In the genomic region with DNA sequence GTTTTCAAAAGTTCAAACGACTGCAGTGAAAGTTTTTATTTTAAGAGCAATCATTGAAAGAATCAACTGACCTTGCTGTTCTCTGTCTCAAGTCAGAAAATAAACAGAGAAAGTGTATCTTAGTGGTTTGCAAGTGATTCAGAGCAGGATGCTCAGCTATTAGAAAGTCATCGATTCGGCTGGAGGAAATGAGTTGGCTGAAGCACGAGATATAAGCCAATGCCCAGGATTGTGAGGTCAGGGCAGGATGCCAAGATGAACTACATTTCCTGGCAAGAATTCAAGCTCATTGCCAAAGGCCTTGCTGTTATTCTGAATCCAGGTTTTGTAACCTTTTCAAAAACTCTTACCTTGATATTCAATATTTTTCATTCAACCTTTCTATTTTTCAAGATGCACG, we compare ENCODE assay signal across 1 cellular context.
TF ChIP-seq lines count a peak whose summit lies in the region.

No MANE protein-coding gene starts in this region.

TF ChIP-seq in WTC11, 78 proteins besides CTCF, POLR2A, EP300 and RAD21 (continued from another document):
- TF ChIP-seq, protein P1, sequence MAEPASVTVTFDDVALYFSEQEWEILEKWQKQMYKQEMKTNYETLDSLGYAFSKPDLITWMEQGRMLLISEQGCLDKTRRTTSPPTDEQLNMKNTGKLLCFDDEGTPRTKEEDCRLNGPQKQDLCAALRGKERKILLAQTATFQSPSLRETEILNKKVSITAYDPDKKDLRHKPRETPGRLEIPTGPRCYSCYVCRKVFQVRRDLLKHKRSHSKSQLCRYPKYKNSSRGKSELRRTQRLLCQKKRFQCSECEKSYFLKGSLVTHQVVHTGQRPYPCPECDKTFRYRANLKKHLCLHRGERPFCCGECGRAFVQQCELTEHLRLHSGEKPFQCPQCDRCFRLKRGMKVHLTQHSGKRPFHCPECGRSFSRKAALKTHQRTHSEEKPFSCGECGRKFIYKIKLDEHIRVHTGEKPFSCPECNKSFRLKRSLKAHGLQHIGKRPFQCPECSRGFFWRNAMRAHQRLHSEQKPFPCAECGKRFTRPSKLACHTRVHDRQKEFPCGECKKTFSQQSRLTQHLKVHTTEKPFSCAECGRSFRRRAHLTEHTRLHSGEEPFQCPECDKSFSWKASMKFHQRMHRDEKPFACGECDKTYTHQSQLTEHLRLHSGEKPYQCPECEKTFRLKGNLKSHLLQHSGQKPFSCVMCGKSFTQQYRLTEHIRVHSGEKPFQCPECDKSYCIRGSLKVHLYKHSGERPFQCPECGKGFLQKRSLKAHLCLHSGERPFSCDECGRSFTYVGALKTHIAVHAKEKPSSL (CRISPR knock-in tag; conservative IDR thresholded peaks at IDR 0.05) = no peak
- TF ChIP-seq FOXK1 (CRISPR knock-in tag; IDR thresholded peaks at IDR 0.05) = no peak
